ENCODE assay signal across 15 cellular contexts in genomic region chr10:129855836-129856563, GRCh38.
DNase-seq lines count a peak whose midpoint lies in the region; ATAC-seq and TF ChIP-seq lines count a peak whose summit lies in the region.
"Had no signal": no experiment of that assay in that cellular context is flagged by ENCODE, and none has a peak within 500 bp of the region (broad histone marks: within the 10 kb centered on the region; RNA-seq: fewer than 3 reads in every experiment).

No MANE protein-coding gene starts in this region.

- peaks cover 7% of the 10 kb centered on the region for H3K4me1 Mint-ChIP-seq in endothelial cell (ENCODE audit: unreplicated experiment)
- H3K4me1 Mint-ChIP-seq in naive thymus-derived CD4-positive, alpha-beta T cell = no peaks in the 10 kb centered on the region
- H3K4me1 Mint-ChIP-seq: CD4-positive, alpha-beta memory T cell had no signal

- 82 to 86% methylated on average over 7 of the region's 7 CpGs for WGBS in aorta, 2 donors

- H3K4me3 Mint-ChIP-seq in endothelial cell (ENCODE audit: unreplicated experiment) = peak overlapping the region; percentile 21
- no peak overlapping the region for H3K4me3 Mint-ChIP-seq in naive thymus-derived CD4-positive, alpha-beta T cell
- H3K4me3 Mint-ChIP-seq: CD4-positive, alpha-beta memory T cell had no signal

- no peaks in the 10 kb centered on the region for H3K27me3 ChIP-seq in naive thymus-derived CD4-positive, alpha-beta T cell (ENCODE audit: control insufficient read depth in 2 of 2, insufficient read depth in 2 of 2, low read length in 2 of 2)
- H3K27me3 ChIP-seq in aorta (ENCODE audit: control insufficient read depth in 1 of 2, insufficient read depth in 2 of 2, low read length in 1 of 2) = peaks cover 0 to 1% of the 10 kb centered on the region in 2 donors

- DNase-seq in endothelial cell (ENCODE audit: low spot score) = no peak
- no peak for DNase-seq in naive thymus-derived CD4-positive, alpha-beta T cell
- DNase-seq in aorta = peak in 1 of 2 donors; percentile 22
- DNase-seq in caudate nucleus (lab: John Stamatoyannopoulos, UW) = no peak
- DNase-seq: C1 segment of cervical spinal cord; Calu3; CD4-positive, alpha-beta memory T cell; COR-L47; DMS53; DMS79 treated with DMSO at 0.1 percent for 48 hours; GF-D8; GOT3 had no signal

- no peaks in the 10 kb centered on the region for H3K9me3 Mint-ChIP-seq in endothelial cell (ENCODE audit: unreplicated experiment)
- peaks cover 0 to 1% (median 0%) of the 10 kb centered on the region in 11 donors for H3K9me3 Mint-ChIP-seq in naive thymus-derived CD4-positive, alpha-beta T cell

- ATAC-seq in naive thymus-derived CD4-positive, alpha-beta T cell = peak; percentile 6
- ATAC-seq in aorta (ENCODE audit: low FRiP score) (peak; percentile 29), GM21390 (IDR thresholded peaks at IDR 0.05; ENCODE audit: unreplicated experiment) (no peak)

- H3K36me3 ChIP-seq in HEK293 (ENCODE audit: control insufficient read depth in 2 of 2, insufficient read depth in 1 of 2, low read length in 2 of 2) (peaks cover 0 to 23% of the 10 kb centered on the region in 2 experiments; a peak in 1 of 3 replicates), aorta (ENCODE audit: control insufficient read depth in 1 of 2, insufficient read depth in 2 of 2, low read length in 1 of 2) (no peaks in the 10 kb centered on the region)
- H3K36me3 ChIP-seq in naive thymus-derived CD4-positive, alpha-beta T cell (ENCODE audit: control insufficient read depth in 2 of 3, insufficient read depth in 3 of 3, low read length in 3 of 3) = no peaks in the 10 kb centered on the region
- H3K36me3 ChIP-seq: HAP-1 had no signal

- CTCF ChIA-PET in HEK293 (lab: Yijun Ruan, JAX) = no interaction called here
- CTCF ChIA-PET in naive thymus-derived CD4-positive, alpha-beta T cell (lab: Charles Lee) = no interaction called here

- H3K4me3 ChIP-seq in HEK293 (ENCODE audit: low read depth, low read length) (no peak overlapping the region), aorta (ENCODE audit: low read length in 2 of 2) (no peak overlapping the region)
- no peak overlapping the region for H3K4me3 ChIP-seq in naive thymus-derived CD4-positive, alpha-beta T cell (ENCODE audit: low read length)
- H3K4me3 ChIP-seq: HAP-1 had no signal

- H3K4me1 ChIP-seq in HEK293 (ENCODE audit: control insufficient read depth, insufficient read depth, low read length) = no peaks in the 10 kb centered on the region
- no peaks in the 10 kb centered on the region for H3K4me1 ChIP-seq in naive thymus-derived CD4-positive, alpha-beta T cell (ENCODE audit: control insufficient read depth in 2 of 2, insufficient read depth in 2 of 2, low read length in 2 of 2)
- no peaks in the 10 kb centered on the region for H3K4me1 ChIP-seq in aorta (ENCODE audit: control insufficient read depth in 1 of 2, insufficient read depth in 2 of 2, low read length in 2 of 2)
- H3K4me1 ChIP-seq: HAP-1 had no signal

- no peak overlapping the region for H3K27ac Mint-ChIP-seq in endothelial cell (ENCODE audit: unreplicated experiment)
- H3K27ac Mint-ChIP-seq in naive thymus-derived CD4-positive, alpha-beta T cell = no peak overlapping the region
- H3K27ac Mint-ChIP-seq: CD4-positive, alpha-beta memory T cell had no signal

- H3K9me3 ChIP-seq in HEK293 (ENCODE audit: control insufficient read depth, insufficient read depth, low read depth, low read length) (no peaks in the 10 kb centered on the region), aorta (ENCODE audit: control insufficient read depth, low read length) (peaks cover 5% of the 10 kb centered on the region)
- H3K9me3 ChIP-seq in naive thymus-derived CD4-positive, alpha-beta T cell (ENCODE audit: control insufficient read depth in 2 of 3, low read length in 3 of 3) = no peaks in the 10 kb centered on the region
- H3K9me3 ChIP-seq: HAP-1 had no signal

- peaks cover 2% of the 10 kb centered on the region for H3K27me3 Mint-ChIP-seq in endothelial cell (ENCODE audit: unreplicated experiment)
- H3K27me3 Mint-ChIP-seq in naive thymus-derived CD4-positive, alpha-beta T cell = peaks cover 2 to 14% (median 6%) of the 10 kb centered on the region in 5 donors

- intact Hi-C loops in naive thymus-derived CD4-positive, alpha-beta T cell (cut with micrococcal nuclease) = no loop called here
- intact Hi-C loops in aorta (cut with DNase I) = no loop called here

- no peak overlapping the region for H3K27ac ChIP-seq in HEK293 (ENCODE audit: extremely low read depth, low read depth, low read length)
- no peak overlapping the region for H3K27ac ChIP-seq in naive thymus-derived CD4-positive, alpha-beta T cell (ENCODE audit: low read depth, low read length)
- H3K27ac ChIP-seq in aorta (ENCODE audit: low read depth in 1 of 2, low read length in 2 of 2) = no peak overlapping the region
- no peak overlapping the region for H3K27ac ChIP-seq in caudate nucleus (ENCODE audit: low read depth, low read length)

- H3K36me3 Mint-ChIP-seq in endothelial cell (ENCODE audit: low read depth, unreplicated experiment) = no peaks in the 10 kb centered on the region
- H3K36me3 Mint-ChIP-seq in naive thymus-derived CD4-positive, alpha-beta T cell = no peaks in the 10 kb centered on the region
- H3K36me3 Mint-ChIP-seq: CD4-positive, alpha-beta memory T cell had no signal

- TF ChIP-seq CTCF in HEK293 (tag by site-specific recombination; IDR thresholded peaks at IDR 0.05) (no peak), endothelial cell (IDR thresholded peaks at IDR 0.05; ENCODE audit: unreplicated experiment) (no peak)

- POLR2A ChIA-PET in HEK293 (lab: Yijun Ruan, JAX) = no interaction called here
- POLR2A ChIA-PET in naive thymus-derived CD4-positive, alpha-beta T cell (lab: Charles Lee) = no interaction called here

TF ChIP-seq in HEK293, 187 proteins besides CTCF, POLR2A, EP300 and RAD21:
- no peak for TF ChIP-seq ZBTB26 (tag by site-specific recombination; optimal IDR thresholded peaks at IDR 0.05)
- peak; percentile 45; the same call in 1 of the 2 replicates for TF ChIP-seq ZNF146 (tag by site-specific recombination; IDR thresholded peaks at IDR 0.05)
TF ChIP-seq in HEK293: peak in this region for 1.
